23 cellular contexts compared by ENCODE assay signal in genomic region chr9:114925039-114925438, GRCh38. TPM values are rescaled to one million over a fixed set of nuclear protein-coding genes. Genes with fewer than 3 reads are reported as not detected.
DNase-seq lines count a peak whose midpoint lies in the region; ATAC-seq lines count a peak whose summit lies in the region.
"Had no signal": no experiment of that assay in that cellular context is flagged by ENCODE, and none has a peak within 500 bp of the region (broad histone marks: within the 10 kb centered on the region; RNA-seq: fewer than 3 reads in every experiment).

No MANE protein-coding gene starts in this region.

- peak overlapping the region; percentile 31 for H3K4me3 Mint-ChIP-seq in activated CD4-positive, alpha-beta T cell treated with anti-CD3 and anti-CD28 coated beads, Interleukin-2, amount 10 ng/mL, durations not matched to agents 7 days and 5 days
- peak overlapping the region; percentile 36 for H3K4me3 Mint-ChIP-seq in activated CD4-positive, alpha-beta memory T cell treated with anti-CD3 and anti-CD28 coated beads for 36 hours
- H3K4me3 Mint-ChIP-seq in naive thymus-derived CD4-positive, alpha-beta T cell, result peak overlapping the region in 9 of 10 donors; percentile 7 to 97 (median 62)

- no peak overlapping the region for H3K4me3 ChIP-seq in naive thymus-derived CD4-positive, alpha-beta T cell (ENCODE audit: low read length)
- H3K4me3 ChIP-seq: A549, adrenal gland, BLaER1, esophagus muscularis mucosa, thoracic aorta had no signal

- H3K9me3 Mint-ChIP-seq in activated CD4-positive, alpha-beta T cell treated with anti-CD3 and anti-CD28 coated beads, Interleukin-2, amount 10 ng/mL, durations not matched to agents 7 days and 5 days, result peaks cover 8% of the 10 kb centered on the region
- H3K9me3 Mint-ChIP-seq in activated CD4-positive, alpha-beta memory T cell treated with anti-CD3 and anti-CD28 coated beads for 36 hours, result no peaks in the 10 kb centered on the region
- H3K9me3 Mint-ChIP-seq in naive thymus-derived CD4-positive, alpha-beta T cell, result no peaks in the 10 kb centered on the region

- H3K27ac Mint-ChIP-seq in activated CD4-positive, alpha-beta T cell treated with anti-CD3 and anti-CD28 coated beads, Interleukin-2, amount 10 ng/mL, durations not matched to agents 7 days and 5 days, result peak overlapping the region; percentile 15
- H3K27ac Mint-ChIP-seq in activated CD4-positive, alpha-beta memory T cell treated with anti-CD3 and anti-CD28 coated beads for 36 hours, result peak overlapping the region; percentile 75
- peak overlapping the region in 4 of 9 donors; percentile 19 to 70 (median 52) for H3K27ac Mint-ChIP-seq in naive thymus-derived CD4-positive, alpha-beta T cell
- H3K27ac Mint-ChIP-seq: IgD-negative memory B cell had no signal

- no peak overlapping the region for H3K27ac ChIP-seq in naive thymus-derived CD4-positive, alpha-beta T cell (ENCODE audit: low read depth, low read length)
- H3K27ac ChIP-seq: A549, adrenal gland, BLaER1, esophagus muscularis mucosa, thoracic aorta had no signal

- peaks cover 85% of the 10 kb centered on the region for H3K36me3 Mint-ChIP-seq in activated CD4-positive, alpha-beta T cell treated with anti-CD3 and anti-CD28 coated beads, Interleukin-2, amount 10 ng/mL, durations not matched to agents 7 days and 5 days (ENCODE audit: low read depth)
- H3K36me3 Mint-ChIP-seq in activated CD4-positive, alpha-beta memory T cell treated with anti-CD3 and anti-CD28 coated beads for 36 hours, result peaks cover 33% of the 10 kb centered on the region
- H3K36me3 Mint-ChIP-seq in naive thymus-derived CD4-positive, alpha-beta T cell, result peaks cover 0 to 80% (median 29%) of the 10 kb centered on the region in 5 donors

- H3K27me3 ChIP-seq in naive thymus-derived CD4-positive, alpha-beta T cell (ENCODE audit: control insufficient read depth in 2 of 2, insufficient read depth in 2 of 2, low read length in 2 of 2), result no peaks in the 10 kb centered on the region
- H3K27me3 ChIP-seq: adrenal gland had no signal

- DNase-seq in activated CD4-positive, alpha-beta T cell treated with anti-CD3 and anti-CD28 coated beads, Interleukin-2, amount 10 ng/mL, durations not matched to agents 7 days and 5 days, result no peak
- no peak for DNase-seq in activated CD4-positive, alpha-beta T cell treated with anti-CD3 and anti-CD28 coated beads, Interleukin-2, amount 50 U/mL, for 48 hours
- DNase-seq in activated CD4-positive, alpha-beta memory T cell treated with anti-CD3 and anti-CD28 coated beads for 36 hours, result no peak
- no peak for DNase-seq in naive thymus-derived CD4-positive, alpha-beta T cell
- DNase-seq in NCI-H128 (lab: John Stamatoyannopoulos, UW; ENCODE audit: unreplicated experiment) (no peak), NCI-H345 (lab: John Stamatoyannopoulos, UW) (no peak)
- DNase-seq: activated CD4-positive, CD25-positive, alpha-beta regulatory T cell; activated CD8-positive, alpha-beta memory T cell treated with anti-CD3 and anti-CD28 coated beads, Interleukin-2, amount 50 U/mL, for 48 hours; adrenal gland; DMS153; GOT3; midbrain; NCI-H187; spleen had no signal

- H3K36me3 ChIP-seq in naive thymus-derived CD4-positive, alpha-beta T cell (ENCODE audit: control insufficient read depth in 2 of 3, insufficient read depth in 3 of 3, low read length in 3 of 3), result no peaks in the 10 kb centered on the region
- H3K36me3 ChIP-seq: adrenal gland, BLaER1, esophagus muscularis mucosa, spleen, thoracic aorta had no signal

- H3K4me1 Mint-ChIP-seq in activated CD4-positive, alpha-beta T cell treated with anti-CD3 and anti-CD28 coated beads, Interleukin-2, amount 10 ng/mL, durations not matched to agents 7 days and 5 days, result peaks cover 69% of the 10 kb centered on the region
- peaks cover 72% of the 10 kb centered on the region for H3K4me1 Mint-ChIP-seq in activated CD4-positive, alpha-beta memory T cell treated with anti-CD3 and anti-CD28 coated beads for 36 hours (ENCODE audit: low read depth)
- peaks cover 51 to 82% (median 75%) of the 10 kb centered on the region in 7 donors for H3K4me1 Mint-ChIP-seq in naive thymus-derived CD4-positive, alpha-beta T cell

- H3K9me3 ChIP-seq in naive thymus-derived CD4-positive, alpha-beta T cell (ENCODE audit: control insufficient read depth in 2 of 3, low read length in 3 of 3), result no peaks in the 10 kb centered on the region
- H3K9me3 ChIP-seq: A549, adrenal gland, BLaER1, esophagus muscularis mucosa, spleen, thoracic aorta had no signal

- intact Hi-C loops in activated CD4-positive, alpha-beta memory T cell treated with anti-CD3 and anti-CD28 coated beads for 36 hours (cut with micrococcal nuclease), result loop anchor here (5.0 kb wide), 1 partner anchor 538 kb away; the partner anchor contains the start of gene AKNA
- intact Hi-C loops in naive thymus-derived CD4-positive, alpha-beta T cell (cut with micrococcal nuclease), result loop anchor here in 1 of 2 donors (5.0 kb wide), 2 partner anchors 313 to 418 kb away; partner anchors contain the start of genes TMEM268 and WHRN

- peaks cover 53 to 55% of the 10 kb centered on the region in 2 donors for H3K4me1 ChIP-seq in naive thymus-derived CD4-positive, alpha-beta T cell (ENCODE audit: control insufficient read depth in 2 of 2, insufficient read depth in 2 of 2, low read length in 2 of 2)
- H3K4me1 ChIP-seq: A549, adrenal gland, esophagus muscularis mucosa had no signal

- ATAC-seq in GM18867 (IDR thresholded peaks at IDR 0.05; ENCODE audit: unreplicated experiment) (peak; percentile 67), GM18870 (IDR thresholded peaks at IDR 0.05; ENCODE audit: unreplicated experiment) (no peak)
- no peak for ATAC-seq in naive thymus-derived CD4-positive, alpha-beta T cell
- ATAC-seq: A549, Right ventricle myocardium inferior had no signal

- POLR2A ChIA-PET in activated CD4-positive, alpha-beta T cell treated with anti-CD3 and anti-CD28 coated beads, Interleukin-2, amount 10 ng/mL, durations not matched to agents 7 days and 5 days (lab: Charles Lee), result interaction anchor here (0.5 kb wide), 1 partner anchor 16 kb away, joined by 7 read pairs; no protein-coding TSS in a partner anchor
- POLR2A ChIA-PET in activated CD4-positive, alpha-beta memory T cell treated with anti-CD3 and anti-CD28 coated beads for 36 hours (lab: Charles Lee), result interaction anchor here (1.3 to 2.9 kb wide), 4 partner anchors 11 to 75 kb away, joined by 3 to 8 read pairs (median 4); no protein-coding TSS in a partner anchor
- POLR2A ChIA-PET in naive thymus-derived CD4-positive, alpha-beta T cell (lab: Charles Lee), result interaction anchor here (1.4 kb wide), 1 partner anchor 10 kb away, joined by 4 read pairs; no protein-coding TSS in a partner anchor

- no peaks in the 10 kb centered on the region for H3K27me3 Mint-ChIP-seq in activated CD4-positive, alpha-beta T cell treated with anti-CD3 and anti-CD28 coated beads, Interleukin-2, amount 10 ng/mL, durations not matched to agents 7 days and 5 days
- H3K27me3 Mint-ChIP-seq in activated CD4-positive, alpha-beta memory T cell treated with anti-CD3 and anti-CD28 coated beads for 36 hours, result no peaks in the 10 kb centered on the region
- H3K27me3 Mint-ChIP-seq in naive thymus-derived CD4-positive, alpha-beta T cell, result no peaks in the 10 kb centered on the region

- CTCF ChIA-PET in activated CD4-positive, alpha-beta T cell treated with anti-CD3 and anti-CD28 coated beads, Interleukin-2, amount 10 ng/mL, durations not matched to agents 7 days and 5 days (lab: Charles Lee), result interaction anchor here (1.1 to 1.3 kb wide), 4 partner anchors 10 to 81 kb away, joined by 3 to 6 read pairs (median 4); no protein-coding TSS in a partner anchor
- CTCF ChIA-PET in activated CD4-positive, alpha-beta memory T cell treated with anti-CD3 and anti-CD28 coated beads for 36 hours (lab: Charles Lee), result interaction anchor here (0.9 to 2.0 kb wide), 6 partner anchors 11 to 244 kb away, joined by 3 to 8 read pairs (median 4); no protein-coding TSS in a partner anchor
- CTCF ChIA-PET in naive thymus-derived CD4-positive, alpha-beta T cell (lab: Charles Lee), result interaction anchor here (1.0 kb wide), 1 partner anchor 187 kb away, joined by 5 read pairs; no protein-coding TSS in a partner anchor

RNA-seq across cellular contexts. Expression of gene TNFSF8, which starts 5.4 kb away (rescaled TPM):
- total RNA-seq in activated CD4-positive, alpha-beta T cell treated with anti-CD3 and anti-CD28 coated beads, Interleukin-2, amount 10 ng/mL, durations not matched to agents 7 days and 5 days, result 10 to 100 TPM; 76.2 to 88.8 TPM
- 10 to 100 TPM; 37.9 to 38.7 TPM for total RNA-seq in activated CD4-positive, alpha-beta memory T cell treated with anti-CD3 and anti-CD28 coated beads for 36 hours
- 100 to 1,000 TPM in 1 of 5 experiments, 10 to 100 TPM in 4; 19.3 to 129 (median 31.5) TPM for total RNA-seq in naive thymus-derived CD4-positive, alpha-beta T cell
- polyA plus RNA-seq in naive thymus-derived CD4-positive, alpha-beta T cell, result 10 to 100 TPM; 35.4 to 86.2 TPM
- total RNA-seq: NCI-H460 had no signal
- polyA plus RNA-seq: A549 had no signal
